In genomic region chr5:142922223-142922952, GRCh38 we compare ENCODE assay signal across 1 cellular context.
TF ChIP-seq lines count a peak whose summit lies in the region.

No MANE protein-coding gene starts in this region.

TF ChIP-seq in HepG2, 621 proteins besides CTCF, POLR2A, EP300 and RAD21 (continued from another document and continues in another):
- TF ChIP-seq PITX1 (CRISPR knock-in tag; IDR thresholded peaks at IDR 0.05) (no peak), PBX2 (CRISPR knock-in tag; IDR thresholded peaks at IDR 0.05) (no peak), ATRX (CRISPR knock-in tag; IDR thresholded peaks at IDR 0.05; ENCODE audit: borderline replicate concordance) (no peak), ZNF672 (CRISPR knock-in tag; IDR thresholded peaks at IDR 0.05) (no peak), ZBTB20 (CRISPR knock-in tag; IDR thresholded peaks at IDR 0.05; ENCODE audit: borderline replicate concordance, low read depth) (no peak), ZSCAN20 (CRISPR knock-in tag; IDR thresholded peaks at IDR 0.05; ENCODE audit: borderline replicate concordance) (no peak), ZNF343 (CRISPR knock-in tag; IDR thresholded peaks at IDR 0.05) (no peak), ZNF275 (CRISPR knock-in tag; IDR thresholded peaks at IDR 0.05; ENCODE audit: borderline replicate concordance) (no peak), THAP9 (CRISPR knock-in tag; IDR thresholded peaks at IDR 0.05; ENCODE audit: borderline replicate concordance) (no peak), PHF8 (CRISPR knock-in tag; IDR thresholded peaks at IDR 0.05) (no peak), ZNF607 (CRISPR knock-in tag; IDR thresholded peaks at IDR 0.05; ENCODE audit: borderline replicate concordance) (no peak), ZIK1 (CRISPR knock-in tag; IDR thresholded peaks at IDR 0.05; ENCODE audit: borderline replicate concordance, low read depth) (no peak), CENPBD1 (CRISPR knock-in tag; IDR thresholded peaks at IDR 0.05; ENCODE audit: borderline replicate concordance, low read depth) (no peak), MLLT10 (CRISPR knock-in tag; IDR thresholded peaks at IDR 0.05) (no peak), PAWR (CRISPR knock-in tag; IDR thresholded peaks at IDR 0.05; ENCODE audit: borderline replicate concordance) (no peak), ZNF563 (CRISPR knock-in tag; IDR thresholded peaks at IDR 0.05) (no peak), JDP2 (CRISPR knock-in tag; IDR thresholded peaks at IDR 0.05; ENCODE audit: borderline replicate concordance) (no peak), SRF (IDR thresholded peaks at IDR 0.05; ENCODE audit: low read depth, low read length) (0 out of 2 replicates have a peak, but pooled peaks have one; percentile 10), ZNF768 (CRISPR knock-in tag; IDR thresholded peaks at IDR 0.05) (no peak), ZNF552 (CRISPR knock-in tag; IDR thresholded peaks at IDR 0.05; ENCODE audit: borderline replicate concordance) (no peak), SRSF4 (IDR thresholded peaks at IDR 0.05; ENCODE audit: low read depth, low read length, poor library complexity, severe bottlenecking) (no peak), ZNF75D (CRISPR knock-in tag; IDR thresholded peaks at IDR 0.05; ENCODE audit: borderline replicate concordance) (no peak), LCORL (IDR thresholded peaks at IDR 0.05) (no peak), LCORL (CRISPR knock-in tag; IDR thresholded peaks at IDR 0.05) (peak; percentile 79), TFDP2 (CRISPR knock-in tag; IDR thresholded peaks at IDR 0.05) (no peak), SMYD3 (CRISPR knock-in tag; IDR thresholded peaks at IDR 0.05) (no peak), JARID2 (CRISPR knock-in tag; IDR thresholded peaks at IDR 0.05; ENCODE audit: insufficient replicate concordance) (no peak), ZNF281 (CRISPR knock-in tag; IDR thresholded peaks at IDR 0.05; ENCODE audit: borderline replicate concordance) (no peak), XRCC5 (optimal IDR thresholded peaks at IDR 0.05; ENCODE audit: low read length) (no peak), TRIM24 (CRISPR knock-in tag; IDR thresholded peaks at IDR 0.05) (no peak), YEATS4 (CRISPR knock-in tag; IDR thresholded peaks at IDR 0.05; ENCODE audit: borderline replicate concordance) (peak; percentile 43; the same call in 1 of the 2 replicates), NONO (IDR thresholded peaks at IDR 0.05) (no peak), NONO (CRISPR knock-in tag; conservative IDR thresholded peaks at IDR 0.05) (no peak), ZNF382 (CRISPR knock-in tag; IDR thresholded peaks at IDR 0.05; ENCODE audit: borderline replicate concordance) (no peak), HMG20A (CRISPR knock-in tag; IDR thresholded peaks at IDR 0.05; ENCODE audit: borderline replicate concordance) (peak; percentile 96), KLF16 (CRISPR knock-in tag; IDR thresholded peaks at IDR 0.05) (peak in 1 of 2 experiments; percentile 67; a peak in 1 of 4 replicates), ZNF891 (CRISPR knock-in tag; IDR thresholded peaks at IDR 0.05) (no peak), HOXA9 (CRISPR knock-in tag; IDR thresholded peaks at IDR 0.05; ENCODE audit: borderline replicate concordance) (no peak), NFKB2 (CRISPR knock-in tag; IDR thresholded peaks at IDR 0.05; ENCODE audit: borderline replicate concordance) (no peak), TP53 (CRISPR knock-in tag; conservative IDR thresholded peaks at IDR 0.05) (no peak), ZNF10 (CRISPR knock-in tag; IDR thresholded peaks at IDR 0.05; ENCODE audit: borderline replicate concordance, low read depth) (no peak), THAP7 (CRISPR knock-in tag; IDR thresholded peaks at IDR 0.05) (no peak), RAD51 (IDR thresholded peaks at IDR 0.05; ENCODE audit: borderline replicate concordance) (no peak), ZNF484 (CRISPR knock-in tag; IDR thresholded peaks at IDR 0.05; ENCODE audit: borderline replicate concordance, low read depth) (no peak), ZBTB7B (CRISPR knock-in tag; IDR thresholded peaks at IDR 0.05) (no peak), MIER2 (CRISPR knock-in tag; IDR thresholded peaks at IDR 0.05) (no peak), ELK4 (CRISPR knock-in tag; IDR thresholded peaks at IDR 0.05; ENCODE audit: borderline replicate concordance) (no peak), CSRNP2 (CRISPR knock-in tag; conservative IDR thresholded peaks at IDR 0.05; ENCODE audit: low read depth) (no peak), FOXO1 (CRISPR knock-in tag; IDR thresholded peaks at IDR 0.05) (peak; percentile 62; the same call in 1 of the 2 replicates), RBFOX2 (IDR thresholded peaks at IDR 0.05; ENCODE audit: low read depth, low read length) (no peak)
